8 cellular contexts compared by ENCODE assay signal in the genomic region with DNA sequence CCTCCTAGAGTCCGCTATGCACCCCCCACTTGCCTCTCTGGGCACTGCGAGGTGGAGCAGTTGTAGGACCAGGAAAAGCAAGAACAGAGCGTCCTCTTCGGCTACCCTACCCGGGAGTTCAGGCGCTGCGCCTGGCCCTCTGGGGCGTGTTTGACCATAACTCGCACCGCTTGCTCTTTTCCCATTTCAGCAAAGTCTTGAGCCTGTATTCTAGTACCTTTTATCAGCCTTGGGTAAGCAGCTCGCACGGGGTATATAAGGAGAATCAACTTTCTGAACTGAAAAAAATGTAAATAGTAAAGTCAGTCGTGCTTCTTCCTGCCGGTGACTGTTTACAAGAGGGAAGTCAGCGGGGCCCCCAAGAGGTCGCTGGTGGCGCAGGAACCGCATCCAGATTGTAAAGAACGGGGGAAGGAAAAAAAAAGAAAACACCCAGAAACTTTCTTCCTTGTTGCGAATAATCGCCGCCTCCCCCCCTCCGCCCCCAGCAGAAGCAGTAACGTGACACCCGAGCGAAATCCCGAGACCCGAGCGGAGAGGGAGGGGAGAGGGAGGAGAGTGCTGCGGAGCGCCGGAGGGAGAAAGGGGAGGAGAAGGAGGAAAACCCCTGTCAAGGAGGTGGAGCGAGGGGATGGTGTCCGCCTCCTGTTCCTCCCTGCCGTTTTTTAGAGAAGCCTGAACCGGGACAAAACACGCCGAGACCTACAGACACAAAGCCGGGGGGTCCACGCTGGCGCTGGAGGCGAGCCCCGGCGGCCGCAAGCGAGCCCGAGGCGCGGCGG. TPM values are rescaled to one million over a fixed set of nuclear protein-coding genes. Genes with fewer than 3 reads are reported as not detected.
A peak's percentile ranks its signal among the peaks of the same experiment; 100 is the strongest.
DNase-seq lines count a peak whose midpoint lies in the region; ATAC-seq and TF ChIP-seq lines count a peak whose summit lies in the region.

A gene with protein sequence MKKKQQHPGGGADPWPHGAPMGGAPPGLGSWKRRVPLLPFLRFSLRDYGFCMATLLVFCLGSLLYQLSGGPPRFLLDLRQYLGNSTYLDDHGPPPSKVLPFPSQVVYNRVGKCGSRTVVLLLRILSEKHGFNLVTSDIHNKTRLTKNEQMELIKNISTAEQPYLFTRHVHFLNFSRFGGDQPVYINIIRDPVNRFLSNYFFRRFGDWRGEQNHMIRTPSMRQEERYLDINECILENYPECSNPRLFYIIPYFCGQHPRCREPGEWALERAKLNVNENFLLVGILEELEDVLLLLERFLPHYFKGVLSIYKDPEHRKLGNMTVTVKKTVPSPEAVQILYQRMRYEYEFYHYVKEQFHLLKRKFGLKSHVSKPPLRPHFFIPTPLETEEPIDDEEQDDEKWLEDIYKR (plus strand): TSS at position 668 of the 782 bp plus-strand sequence. CDS start 401 bp downstream, outside the sequence.

- CTCF ChIA-PET in CD4-positive, alpha-beta T cell (lab: Charles Lee), result interaction anchor here (1.8 kb wide), 1 partner anchor 10 kb away, joined by 10 read pairs; no protein-coding TSS in a partner anchor
- CTCF ChIA-PET in MCF 10A (lab: Yijun Ruan, JAX), result interaction anchor here (0.5 to 2.4 kb wide), 6 partner anchors 10 to 280 kb away, joined by 3 to 9 read pairs (median 3); no protein-coding TSS in a partner anchor

- H3K27ac ChIP-seq in CD4-positive, alpha-beta T cell (ENCODE audit: low read depth, low read length), result peak within 1 kb of the TSS; percentile 29
- H3K27ac ChIP-seq in MM.1S (ENCODE audit: low read length) (no peak within 1 kb of the TSS), sigmoid colon (peak within 1 kb of the TSS; percentile 88 to 98 (median 90))

- TF ChIP-seq POLR2A in sigmoid colon (IDR thresholded peaks at IDR 0.05), result peak in 1 of 2 donors; percentile 34

- H3K27me3 ChIP-seq in CD4-positive, alpha-beta T cell (ENCODE audit: control insufficient read depth, insufficient read depth, low read length), result peaks cover 12% of the 10 kb centered on the region
- H3K27me3 ChIP-seq in MM.1S (replicated peaks; ENCODE audit: insufficient read depth, low read length) (no peaks in the 10 kb centered on the region), iPS-15b (ENCODE audit: control insufficient read depth, insufficient read depth, low read length) (no peaks in the 10 kb centered on the region), sigmoid colon (no peaks in the 10 kb centered on the region)

- TF ChIP-seq EP300 in sigmoid colon (IDR thresholded peaks at IDR 0.05), result peak in 3 of 4 donors; percentile 8 to 44 (median 16)

- H3K27ac Mint-ChIP-seq in CD4-positive, alpha-beta T cell, result peak within 1 kb of the TSS; percentile 88
- peak within 1 kb of the TSS; percentile 68 for H3K27ac Mint-ChIP-seq in T-helper 2 cell treated with Interferon-gamma antibody and Interleukin-4, amounts not matched to agents 5 μg/mL and 100 μg/mL, for 36 hours
- H3K27ac Mint-ChIP-seq in MCF 10A (ENCODE audit: low read depth, unreplicated experiment), result peak within 1 kb of the TSS; percentile 74

- H3K4me1 ChIP-seq in MM.1S (ENCODE audit: low read length) (no peaks in the 10 kb centered on the region), iPS-15b (ENCODE audit: control insufficient read depth, insufficient read depth, low read length) (peaks cover 15% of the 10 kb centered on the region), sigmoid colon (peaks cover 0 to 25% (median 15%) of the 10 kb centered on the region in 4 donors)

- intact Hi-C loops in CD4-positive, alpha-beta T cell (cut with DNase I, micrococcal nuclease), result loop anchor here (1.0 to 5.0 kb wide), 3 partner anchors 14 to 202 kb away; no protein-coding TSS in a partner anchor
- intact Hi-C loops in MCF 10A (cut with micrococcal nuclease), result loop anchor here (1.0 to 10.0 kb wide), 6 partner anchors 110 to 688 kb away; no protein-coding TSS in a partner anchor
- intact Hi-C loops in sigmoid colon (cut with DNase I), result loop anchor here (2.0 to 5.0 kb wide), 3 partner anchors 134 to 204 kb away; no protein-coding TSS in a partner anchor

- peak within 1 kb of the TSS; percentile 99 for H3K4me3 Mint-ChIP-seq in CD4-positive, alpha-beta T cell
- H3K4me3 Mint-ChIP-seq in T-helper 2 cell treated with Interferon-gamma antibody and Interleukin-4, amounts not matched to agents 5 μg/mL and 100 μg/mL, for 36 hours, result peak within 1 kb of the TSS; percentile 92
- peak within 1 kb of the TSS; percentile 88 for H3K4me3 Mint-ChIP-seq in MCF 10A (ENCODE audit: unreplicated experiment)

- H2AFZ ChIP-seq in MM.1S (ENCODE audit: low read length), result peak within 1 kb of the TSS; percentile 63

- POLR2A ChIA-PET in CD4-positive, alpha-beta T cell (lab: Charles Lee), result interaction anchor here (2.3 to 3.1 kb wide), 4 partner anchors 12 to 35 kb away, joined by 10 to 22 read pairs (median 12); no protein-coding TSS in a partner anchor
- POLR2A ChIA-PET in MCF 10A (lab: Yijun Ruan, JAX), result interaction anchor here (0.6 to 1.2 kb wide), 7 partner anchors 14 to 169 kb away, joined by 3 to 4 read pairs (median 3); no protein-coding TSS in a partner anchor

- peak within 1 kb of the TSS; percentile 69; the same call in 1 of the 2 replicates for H3K4me2 ChIP-seq in MM.1S (ENCODE audit: low read depth, low read length)

- H3K36me3 Mint-ChIP-seq in CD4-positive, alpha-beta T cell (ENCODE audit: low read depth), result peaks cover 5% of the 10 kb centered on the region
- H3K36me3 Mint-ChIP-seq in T-helper 2 cell treated with Interferon-gamma antibody and Interleukin-4, amounts not matched to agents 5 μg/mL and 100 μg/mL, for 36 hours (ENCODE audit: low read depth), result no peaks in the 10 kb centered on the region
- H3K36me3 Mint-ChIP-seq in MCF 10A (ENCODE audit: insufficient read depth, unreplicated experiment), result no peaks in the 10 kb centered on the region

- H3K9ac ChIP-seq in MM.1S (ENCODE audit: low read length) (no peak within 1 kb of the TSS), iPS-15b (ENCODE audit: low read depth, low read length) (peak within 1 kb of the TSS; percentile 66)

- TSS peak; percentile 37 for BruUV-seq in MCF 10A (replicated peaks; lab: Mats Ljungman, UMichigan)

- H3K36me3 ChIP-seq in MM.1S (replicated peaks; ENCODE audit: insufficient read depth, low read length) (no peaks in the 10 kb centered on the region), iPS-15b (ENCODE audit: control insufficient read depth, insufficient read depth, low read length) (peaks cover 3% of the 10 kb centered on the region), sigmoid colon (no peaks in the 10 kb centered on the region)

- DNase-seq in CD4-positive, alpha-beta T cell, result peak; percentile 36 to 64 (median 48)
- peak; percentile 7 for DNase-seq in MM.1S
- DNase-seq in T-helper 2 cell treated with Interferon-gamma antibody and Interleukin-4, amounts not matched to agents 5 μg/mL and 100 μg/mL, for 36 hours (ENCODE audit: low spot score), result peak; percentile 38
- peak; percentile 96 for DNase-seq in MCF 10A (ENCODE audit: unreplicated experiment)
- peak; percentile 96 for DNase-seq in sigmoid colon
- DNase-seq in SHP77 (lab: John Stamatoyannopoulos, UW), result no peak

- peak; percentile 66 for TF ChIP-seq CTCF in CD4-positive, alpha-beta T cell (IDR thresholded peaks at IDR 0.05)
- TF ChIP-seq CTCF in MM.1S (IDR thresholded peaks at IDR 0.05; ENCODE audit: low read length) (peak; percentile 28), MCF 10A (IDR thresholded peaks at IDR 0.05; ENCODE audit: unreplicated experiment) (peak; percentile 76), sigmoid colon (IDR thresholded peaks at IDR 0.05) (peak in 2 of 4 experiments; percentile 28 to 30)

- peak; percentile 55 for ATAC-seq in CD4-positive, alpha-beta T cell (ENCODE audit: poor library complexity)
- peak; percentile 46 for ATAC-seq in GM21447 (IDR thresholded peaks at IDR 0.05; ENCODE audit: unreplicated experiment)

- H3K27me3 Mint-ChIP-seq in CD4-positive, alpha-beta T cell, result peaks cover 32% of the 10 kb centered on the region
- peaks cover 81% of the 10 kb centered on the region for H3K27me3 Mint-ChIP-seq in T-helper 2 cell treated with Interferon-gamma antibody and Interleukin-4, amounts not matched to agents 5 μg/mL and 100 μg/mL, for 36 hours (ENCODE audit: low read depth)
- no peaks in the 10 kb centered on the region for H3K27me3 Mint-ChIP-seq in MCF 10A (ENCODE audit: insufficient read depth, unreplicated experiment)

- no peaks in the 10 kb centered on the region for H4K20me1 ChIP-seq in MM.1S (ENCODE audit: insufficient read depth, low read length)

- no peaks in the 10 kb centered on the region for H3F3A ChIP-seq in MM.1S (ENCODE audit: insufficient read depth, low read length)

- 1% methylated on average over 50 of the region's 50 CpGs for WGBS in sigmoid colon, 2 donors

- H3K4me1 Mint-ChIP-seq in CD4-positive, alpha-beta T cell (ENCODE audit: low read depth), result peaks cover 36% of the 10 kb centered on the region
- H3K4me1 Mint-ChIP-seq in T-helper 2 cell treated with Interferon-gamma antibody and Interleukin-4, amounts not matched to agents 5 μg/mL and 100 μg/mL, for 36 hours (ENCODE audit: low read depth), result peaks cover 17% of the 10 kb centered on the region
- peaks cover 42% of the 10 kb centered on the region for H3K4me1 Mint-ChIP-seq in MCF 10A (ENCODE audit: insufficient read depth, unreplicated experiment)

- H3K4me3 ChIP-seq in MM.1S (ENCODE audit: low read length) (peak within 1 kb of the TSS; percentile 60), iPS-15b (ENCODE audit: low read depth, low read length) (peak within 1 kb of the TSS; percentile 80), sigmoid colon (peak within 1 kb of the TSS; percentile 69 to 94 (median 92))

- no peaks in the 10 kb centered on the region for H3K9me2 ChIP-seq in MM.1S (replicated peaks; ENCODE audit: insufficient read depth, low read length)

- no peaks in the 10 kb centered on the region for H3K79me2 ChIP-seq in MM.1S (ENCODE audit: low read length)

- no peaks in the 10 kb centered on the region for H3K9me3 Mint-ChIP-seq in CD4-positive, alpha-beta T cell
- H3K9me3 Mint-ChIP-seq in T-helper 2 cell treated with Interferon-gamma antibody and Interleukin-4, amounts not matched to agents 5 μg/mL and 100 μg/mL, for 36 hours, result no peaks in the 10 kb centered on the region
- H3K9me3 Mint-ChIP-seq in MCF 10A (ENCODE audit: unreplicated experiment), result no peaks in the 10 kb centered on the region

- no peaks in the 10 kb centered on the region for H3K9me3 ChIP-seq in CD4-positive, alpha-beta T cell (ENCODE audit: control insufficient read depth, low read length)
- H3K9me3 ChIP-seq in MM.1S (replicated peaks; ENCODE audit: insufficient read depth, low read length), result no peaks in the 10 kb centered on the region
- no peaks in the 10 kb centered on the region for H3K9me3 ChIP-seq in iPS-15b (ENCODE audit: control insufficient read depth, insufficient read depth, low read length)
- H3K9me3 ChIP-seq in sigmoid colon, result no peaks in the 10 kb centered on the region

RNA-seq across cellular contexts. Expression of the gene that starts here (rescaled TPM):
- 1 to 10 TPM; 1.9 to 3.7 TPM for total RNA-seq in CD4-positive, alpha-beta T cell
- total RNA-seq in MCF 10A (2022) (10.0 and 10.8 TPM in 2 replicates), sigmoid colon (10 to 100 TPM; 21.8 to 35.2 (median 24.5) TPM)
- 1 to 10 TPM in 2 of 3 donors, under 1 TPM in 1; 0.46 to 4.2 (median 3.3) TPM for polyA plus RNA-seq in sigmoid colon

Comparison
In these comparisons a context has a peak if more than half of its experiments do, and no peak if none do; other contexts are left out.
1. DNase-seq: peak in CD4-positive, alpha-beta T cell (10 of 10), MM.1S (single experiment), T-helper 2 cell treated with Interferon-gamma antibody and Interleukin-4, amounts not matched to agents 5 μg/mL and 100 μg/mL, for 36 hours (single experiment), MCF 10A (single experiment) and sigmoid colon (single experiment); none in SHP77 (0 of 2).
2. Peak in every context shown above with its lines, with median percentiles within 50 percentile points of each other: H3K27ac Mint-ChIP-seq, H3K4me3 Mint-ChIP-seq and H3K4me3 ChIP-seq.